28 cellular contexts compared by ENCODE assay signal in the genomic region with DNA sequence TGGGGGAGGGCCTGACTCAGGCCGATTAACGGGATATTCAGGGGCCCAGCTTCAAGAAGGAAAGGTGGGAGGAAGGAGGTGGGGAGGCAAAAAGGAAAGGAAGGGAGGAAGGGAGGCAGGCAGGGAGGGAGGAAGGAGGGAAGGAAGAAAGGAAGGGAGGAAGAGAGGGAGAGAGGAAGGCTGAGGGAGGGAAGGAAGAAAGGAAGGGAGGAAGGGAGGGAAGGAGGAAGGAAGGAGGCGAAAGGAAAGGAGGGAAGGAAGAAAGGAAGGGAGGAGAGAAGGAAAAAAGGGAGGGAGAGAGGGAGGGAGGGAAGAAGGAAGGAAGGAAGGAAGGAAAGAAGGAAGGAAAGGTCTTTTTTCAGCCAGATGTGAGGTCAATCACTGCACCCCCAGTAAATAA.
"Had no signal": no experiment of that assay in that cellular context is flagged by ENCODE, and none has a peak within 500 bp of the region (broad histone marks: within the 10 kb centered on the region; RNA-seq: fewer than 3 reads in every experiment).

No MANE protein-coding gene starts in this region.

- H3K27ac Mint-ChIP-seq: dendritic cell treated with granulocyte-macrophage colony-stimulating factor and Interleukin-4, amounts not matched to agents 40 ng/mL and 50 ng/mL, for 4 days; effector memory CD8-positive, alpha-beta T cell; endodermal cell had no signal

- H3K4me1 Mint-ChIP-seq: endodermal cell had no signal

- H3K36me3 ChIP-seq: colonic mucosa, esophagus muscularis mucosa, esophagus squamous epithelium, gastrocnemius medialis, gastroesophageal sphincter, heart left ventricle, heart right ventricle had no signal

- H3K27me3 ChIP-seq: colonic mucosa, gastrocnemius medialis had no signal

- H3K4me3 Mint-ChIP-seq: dendritic cell treated with granulocyte-macrophage colony-stimulating factor and Interleukin-4, amounts not matched to agents 40 ng/mL and 50 ng/mL, for 4 days; effector memory CD8-positive, alpha-beta T cell; endodermal cell had no signal

- H3K9me3 Mint-ChIP-seq: dendritic cell treated with granulocyte-macrophage colony-stimulating factor and Interleukin-4, amounts not matched to agents 40 ng/mL and 50 ng/mL, for 4 days; endodermal cell had no signal

- H3K4me3 ChIP-seq: colonic mucosa, coronary artery, dorsolateral prefrontal cortex, esophagus muscularis mucosa, esophagus squamous epithelium, gastrocnemius medialis, gastroesophageal sphincter, heart left ventricle, heart right ventricle had no signal

- ATAC-seq: effector memory CD8-positive, alpha-beta T cell; esophagus mucosa; foreskin keratinocyte; gastrocnemius medialis; gastroesophageal sphincter; heart left ventricle; heart right ventricle had no signal

- FAIRE-seq: colon, endometrium, endothelial cell of umbilical vein, frontal cortex had no signal

- H3K27ac ChIP-seq: colonic mucosa, coronary artery, dorsolateral prefrontal cortex, epithelial cell of prostate, esophagus muscularis mucosa, esophagus squamous epithelium, foreskin keratinocyte, gastrocnemius medialis, gastroesophageal sphincter, heart left ventricle, heart right ventricle had no signal

- DNase-seq: colonic mucosa; cortex of kidney; dermis blood vessel endothelial cell; dorsolateral prefrontal cortex; effector CD4-positive, alpha-beta T cell; effector CD8-positive, alpha-beta T cell; effector memory CD4-positive, alpha-beta T cell; effector memory CD8-positive, alpha-beta T cell; erythroblast; esophagus squamous epithelium; foreskin fibroblast; foreskin keratinocyte; foreskin melanocyte; gastrocnemius medialis; glutamatergic neuron; heart left ventricle; heart right ventricle had no signal

- H3K4me1 ChIP-seq: colonic mucosa, esophagus muscularis mucosa, esophagus squamous epithelium, foreskin keratinocyte, gastrocnemius medialis, gastroesophageal sphincter had no signal

- H3K9me3 ChIP-seq: colonic mucosa, esophagus muscularis mucosa, esophagus squamous epithelium, gastrocnemius medialis, gastroesophageal sphincter, heart left ventricle, heart right ventricle had no signal
